In the genomic region with DNA sequence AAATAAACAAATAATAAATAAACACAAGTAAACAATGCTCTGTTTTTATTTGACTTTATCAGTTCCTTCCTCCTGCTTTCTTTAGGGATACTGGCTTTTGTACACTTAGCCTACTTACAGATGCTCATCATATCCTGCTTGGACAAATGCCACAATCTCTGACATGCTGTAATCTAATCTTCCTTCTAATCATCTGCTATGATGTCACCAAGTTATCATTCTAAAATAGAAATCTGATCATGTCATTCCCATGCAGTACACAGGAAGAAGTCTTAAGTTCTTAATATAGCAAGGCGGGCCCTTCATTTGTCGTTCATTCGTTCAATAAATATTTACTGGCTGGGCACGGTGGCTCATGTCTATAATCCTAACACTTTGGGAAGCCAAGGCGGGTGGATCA, we compare ENCODE assay signal across 1 cellular context.
TF ChIP-seq lines count a peak whose summit lies in the region.

No MANE protein-coding gene starts in this region.

TF ChIP-seq in SK-N-SH, 30 proteins besides CTCF, POLR2A, EP300 and RAD21 (continued from another document):
- TF ChIP-seq, protein P1, sequence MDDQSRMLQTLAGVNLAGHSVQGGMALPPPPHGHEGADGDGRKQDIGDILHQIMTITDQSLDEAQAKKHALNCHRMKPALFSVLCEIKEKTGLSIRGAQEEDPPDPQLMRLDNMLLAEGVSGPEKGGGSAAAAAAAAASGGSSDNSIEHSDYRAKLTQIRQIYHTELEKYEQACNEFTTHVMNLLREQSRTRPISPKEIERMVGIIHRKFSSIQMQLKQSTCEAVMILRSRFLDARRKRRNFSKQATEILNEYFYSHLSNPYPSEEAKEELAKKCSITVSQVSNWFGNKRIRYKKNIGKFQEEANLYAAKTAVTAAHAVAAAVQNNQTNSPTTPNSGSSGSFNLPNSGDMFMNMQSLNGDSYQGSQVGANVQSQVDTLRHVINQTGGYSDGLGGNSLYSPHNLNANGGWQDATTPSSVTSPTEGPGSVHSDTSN (IDR thresholded peaks at IDR 0.05) = peak; percentile 68
- TF ChIP-seq RCOR1 (IDR thresholded peaks at IDR 0.05; ENCODE audit: low read length) (no peak), FOSL2 (IDR thresholded peaks at IDR 0.05; ENCODE audit: borderline replicate concordance, low read depth) (peak; percentile 13; the same call in 1 of the 2 replicates), TEAD4 (IDR thresholded peaks at IDR 0.05; ENCODE audit: borderline replicate concordance, insufficient read depth) (no peak)
